In the genomic region with DNA sequence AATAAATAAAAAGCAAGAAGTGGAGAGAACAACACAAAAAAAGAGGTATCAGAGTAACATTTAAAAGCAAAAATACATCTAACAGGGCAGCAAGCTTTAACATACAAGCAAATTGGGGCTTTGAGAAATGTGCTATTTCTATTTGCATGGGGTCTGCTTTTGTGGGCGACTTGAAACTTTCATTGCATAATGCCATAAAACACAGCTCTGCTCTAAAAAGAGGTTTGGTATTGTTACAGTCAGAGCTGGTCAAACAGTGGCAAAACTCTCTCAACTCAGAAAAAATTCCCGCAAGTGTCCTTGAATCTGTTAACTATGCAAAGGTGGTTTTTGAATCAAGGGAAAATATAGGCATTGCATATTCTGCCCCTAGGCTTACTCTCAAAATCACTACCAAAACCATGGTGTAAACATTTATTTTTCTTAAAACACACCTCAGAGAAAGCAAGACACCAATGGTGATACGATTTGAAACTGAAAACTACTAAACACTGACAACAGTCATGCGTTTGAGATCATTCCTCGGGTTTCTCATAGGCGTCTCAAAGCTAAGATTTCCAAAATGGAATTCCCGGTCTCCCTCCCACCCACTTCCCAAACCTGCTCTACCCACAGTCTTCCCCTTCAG, we compare ENCODE assay signal across 27 cellular contexts. TPM values are rescaled to one million over a fixed set of nuclear protein-coding genes. Genes with fewer than 3 reads are reported as not detected.
A peak's percentile ranks its signal among the peaks of the same experiment; 100 is the strongest.
DNase-seq lines count a peak whose midpoint lies in the region; ATAC-seq and TF ChIP-seq lines count a peak whose summit lies in the region.
"Had no signal": no experiment of that assay in that cellular context is flagged by ENCODE, and none has a peak within 500 bp of the region (broad histone marks: within the 10 kb centered on the region; RNA-seq: fewer than 3 reads in every experiment).

No MANE protein-coding gene starts in this region.

- H3K4me1 Mint-ChIP-seq in stimulated activated naive B cell treated with anti-CD40 and anti-IgM and Interleukin-4, amounts not matched to agents 10 μg/mL and 1 μg/mL and 100 μg/mL, for 72 hours = no peaks in the 10 kb centered on the region
- H3K4me1 Mint-ChIP-seq in activated CD4-positive, alpha-beta T cell treated with anti-CD3 and anti-CD28 coated beads, Interleukin-2, amount 10 ng/mL, durations not matched to agents 7 days and 5 days = no peaks in the 10 kb centered on the region
- H3K4me1 Mint-ChIP-seq: CD4-positive, alpha-beta memory T cell had no signal

- H3K36me3 ChIP-seq in HEK293 (ENCODE audit: control insufficient read depth in 2 of 2, insufficient read depth in 1 of 2, low read length in 2 of 2) = no peaks in the 10 kb centered on the region
- no peaks in the 10 kb centered on the region for H3K36me3 ChIP-seq in KMS-11 (ENCODE audit: insufficient read depth)
- H3K36me3 ChIP-seq: BLaER1 treated with 17β-estradiol and CSF1 and Interleukin-3, amounts not matched to agents 10 nM and 100 nM had no signal

- CTCF ChIA-PET in HEK293 (lab: Yijun Ruan, JAX) = interaction anchor here (0.6 to 0.7 kb wide), 2 partner anchors 70 to 266 kb away, joined by 3 to 5 read pairs; no protein-coding TSS in a partner anchor
- CTCF ChIA-PET in activated CD4-positive, alpha-beta T cell treated with anti-CD3 and anti-CD28 coated beads, Interleukin-2, amount 10 ng/mL, durations not matched to agents 7 days and 5 days (lab: Charles Lee) = interaction anchor here (0.5 kb wide), 1 partner anchor 342 kb away, joined by 3 read pairs; no protein-coding TSS in a partner anchor

- H3K4me2 ChIP-seq in KMS-11 = peak overlapping the region; percentile 4; the same call in 1 of the 2 replicates
- H3K4me2 ChIP-seq: BLaER1 treated with 17β-estradiol and CSF1 and Interleukin-3, amounts not matched to agents 10 nM and 100 nM; SK-N-SH had no signal

- peaks cover 5 to 14% of the 10 kb centered on the region in 2 donors for H3K27me3 Mint-ChIP-seq in stimulated activated naive B cell treated with anti-CD40 and anti-IgM and Interleukin-4, amounts not matched to agents 10 μg/mL and 1 μg/mL and 100 μg/mL, for 72 hours
- peaks cover 18% of the 10 kb centered on the region for H3K27me3 Mint-ChIP-seq in activated CD4-positive, alpha-beta T cell treated with anti-CD3 and anti-CD28 coated beads, Interleukin-2, amount 10 ng/mL, durations not matched to agents 7 days and 5 days

- TF ChIP-seq CTCF in GM12865 (IDR thresholded peaks at IDR 0.05; ENCODE audit: insufficient read depth, low read depth, low read length, missing control alignments) (no peak), HEK293 (tag by site-specific recombination; IDR thresholded peaks at IDR 0.05) (no peak), KMS-11 (conservative IDR thresholded peaks at IDR 0.05; ENCODE audit: low read depth, low read length) (no peak)

- DNase-seq in GM12865 (ENCODE audit: low read depth) = peak; percentile 53
- no peak for DNase-seq in stimulated activated naive B cell treated with anti-CD40 and anti-IgM and Interleukin-4, amounts not matched to agents 10 μg/mL and 1 μg/mL and 100 μg/mL, for 72 hours
- DNase-seq in activated CD4-positive, alpha-beta T cell treated with anti-CD3 and anti-CD28 coated beads, Interleukin-2, amount 10 ng/mL, durations not matched to agents 7 days and 5 days = no peak
- DNase-seq in stimulated activated CD8-positive, alpha-beta memory T cell treated with anti-CD3 and anti-CD28 coated beads, Interleukin-4, amount 100 ng/mL, for 48 hours = no peak
- DNase-seq: ACHN; Calu3; CD4-positive, alpha-beta memory T cell; GOT3; KBM-7; NCI-H1092 treated with DMSO at 0.1 percent for 48 hours; NCI-H1436 treated with DMSO at 0.1 percent for 48 hours; NCI-H2029; NCI-H226; NCI-H510A treated with DMSO at 0.1 percent for 48 hours; NCI-H748 treated with DMSO at 0.1 percent for 48 hours; NK-92 treated with Interleukin-12 subunit alpha and Interleukin-12 subunit beta, amount 100 ng/mL, for 24 hours; SHP77 treated with DMSO at 0.1 percent for 48 hours; SK-N-SH had no signal

- no peaks in the 10 kb centered on the region for H3K9me3 ChIP-seq in HEK293 (ENCODE audit: control insufficient read depth, insufficient read depth, low read depth, low read length)
- H3K9me3 ChIP-seq: SK-N-SH had no signal

- ATAC-seq in GM19035 (IDR thresholded peaks at IDR 0.05; ENCODE audit: unreplicated experiment) (peak; percentile 52), HG02852 (IDR thresholded peaks at IDR 0.05; ENCODE audit: unreplicated experiment) (no peak)
- no peak for ATAC-seq in stimulated activated naive B cell treated with anti-CD40 and anti-IgM and Interleukin-4, amounts not matched to agents 10 μg/mL and 1 μg/mL and 100 μg/mL, for 72 hours (replicated peaks)
- ATAC-seq: HCT116 had no signal

- peaks cover 3% of the 10 kb centered on the region for H3K4me1 ChIP-seq in HEK293 (ENCODE audit: control insufficient read depth, insufficient read depth, low read length)
- H3K4me1 ChIP-seq in KMS-11 (ENCODE audit: low read depth, poor library complexity, severe bottlenecking) = peaks cover 11% of the 10 kb centered on the region

- H3K4me3 ChIP-seq in GM12865 (ENCODE audit: low read depth, low read length) = peak overlapping the region; percentile 5; the same call in 1 of the 2 replicates
- H3K4me3 ChIP-seq in HEK293 (ENCODE audit: low read depth, low read length) = no peak overlapping the region
- H3K4me3 ChIP-seq in KMS-11 (IDR thresholded peaks at IDR 0.05; ENCODE audit: insufficient read depth, low read depth, low read length) = no peak overlapping the region
- H3K4me3 ChIP-seq: BLaER1 treated with 17β-estradiol and CSF1 and Interleukin-3, amounts not matched to agents 10 nM and 100 nM had no signal

- POLR2A ChIA-PET in HEK293 (lab: Yijun Ruan, JAX) = no interaction called here
- POLR2A ChIA-PET in activated CD4-positive, alpha-beta T cell treated with anti-CD3 and anti-CD28 coated beads, Interleukin-2, amount 10 ng/mL, durations not matched to agents 7 days and 5 days (lab: Charles Lee) = no interaction called here

- peaks cover 0 to 2% of the 10 kb centered on the region in 2 donors for H3K9me3 Mint-ChIP-seq in stimulated activated naive B cell treated with anti-CD40 and anti-IgM and Interleukin-4, amounts not matched to agents 10 μg/mL and 1 μg/mL and 100 μg/mL, for 72 hours
- H3K9me3 Mint-ChIP-seq in activated CD4-positive, alpha-beta T cell treated with anti-CD3 and anti-CD28 coated beads, Interleukin-2, amount 10 ng/mL, durations not matched to agents 7 days and 5 days = peaks cover 2% of the 10 kb centered on the region
- H3K9me3 Mint-ChIP-seq: T-helper 2 cell treated with Interferon-gamma antibody and Interleukin-4, amounts not matched to agents 5 μg/mL and 100 μg/mL, for 36 hours had no signal

- no peak overlapping the region for H3K4me3 Mint-ChIP-seq in stimulated activated naive B cell treated with anti-CD40 and anti-IgM and Interleukin-4, amounts not matched to agents 10 μg/mL and 1 μg/mL and 100 μg/mL, for 72 hours
- no peak overlapping the region for H3K4me3 Mint-ChIP-seq in activated CD4-positive, alpha-beta T cell treated with anti-CD3 and anti-CD28 coated beads, Interleukin-2, amount 10 ng/mL, durations not matched to agents 7 days and 5 days
- H3K4me3 Mint-ChIP-seq: CD4-positive, alpha-beta memory T cell; T-helper 2 cell treated with Interferon-gamma antibody and Interleukin-4, amounts not matched to agents 5 μg/mL and 100 μg/mL, for 36 hours had no signal

- H3K27me3 ChIP-seq in KMS-11 (ENCODE audit: insufficient read depth, low read depth) = no peaks in the 10 kb centered on the region

- H3K9ac ChIP-seq in KMS-11 = no peak overlapping the region
- H3K9ac ChIP-seq: BLaER1 treated with 17β-estradiol and CSF1 and Interleukin-3, amounts not matched to agents 10 nM and 100 nM; SK-N-SH had no signal

- H4K20me1 ChIP-seq in KMS-11 (ENCODE audit: insufficient read depth) = no peaks in the 10 kb centered on the region
- H4K20me1 ChIP-seq: BLaER1 treated with 17β-estradiol and CSF1 and Interleukin-3, amounts not matched to agents 10 nM and 100 nM had no signal

- H2AFZ ChIP-seq in KMS-11 (ENCODE audit: low read depth) = no peak overlapping the region

- H3K36me3 Mint-ChIP-seq in stimulated activated naive B cell treated with anti-CD40 and anti-IgM and Interleukin-4, amounts not matched to agents 10 μg/mL and 1 μg/mL and 100 μg/mL, for 72 hours = no peaks in the 10 kb centered on the region
- no peaks in the 10 kb centered on the region for H3K36me3 Mint-ChIP-seq in activated CD4-positive, alpha-beta T cell treated with anti-CD3 and anti-CD28 coated beads, Interleukin-2, amount 10 ng/mL, durations not matched to agents 7 days and 5 days (ENCODE audit: low read depth)
- H3K36me3 Mint-ChIP-seq: CD4-positive, alpha-beta memory T cell had no signal

- H3K27ac Mint-ChIP-seq in stimulated activated naive B cell treated with anti-CD40 and anti-IgM and Interleukin-4, amounts not matched to agents 10 μg/mL and 1 μg/mL and 100 μg/mL, for 72 hours = no peak overlapping the region
- H3K27ac Mint-ChIP-seq in activated CD4-positive, alpha-beta T cell treated with anti-CD3 and anti-CD28 coated beads, Interleukin-2, amount 10 ng/mL, durations not matched to agents 7 days and 5 days = no peak overlapping the region
- H3K27ac Mint-ChIP-seq: CD4-positive, alpha-beta memory T cell; T-helper 2 cell treated with Interferon-gamma antibody and Interleukin-4, amounts not matched to agents 5 μg/mL and 100 μg/mL, for 36 hours had no signal

- no peaks in the 10 kb centered on the region for H3K79me2 ChIP-seq in KMS-11 (ENCODE audit: insufficient read depth, low read depth)

- H3K27ac ChIP-seq in HEK293 (ENCODE audit: extremely low read depth, low read depth, low read length) (no peak overlapping the region), KMS-11 (no peak overlapping the region)
- H3K27ac ChIP-seq: 22Rv1; BLaER1 treated with 17β-estradiol and CSF1 and Interleukin-3, amounts not matched to agents 10 nM and 100 nM; RWPE1 had no signal

TF ChIP-seq in HEK293, 187 proteins besides CTCF, POLR2A, EP300 and RAD21 (continues in another document):
- TF ChIP-seq ZNF214 (tag by site-specific recombination; IDR thresholded peaks at IDR 0.05; ENCODE audit: borderline replicate concordance) (no peak), ZNF174 (tag by site-specific recombination; IDR thresholded peaks at IDR 0.05) (no peak), ZNF610 (tag by site-specific recombination; IDR thresholded peaks at IDR 0.05; ENCODE audit: borderline replicate concordance) (no peak), ZNF18 (tag by site-specific recombination; IDR thresholded peaks at IDR 0.05) (no peak)

RNA-seq across cellular contexts. Expression of gene RNF152, which starts 45.5 kb away (rescaled TPM):
- under 1 TPM; 0.17 to 0.50 TPM for total RNA-seq in activated CD4-positive, alpha-beta T cell treated with anti-CD3 and anti-CD28 coated beads, Interleukin-2, amount 10 ng/mL, durations not matched to agents 7 days and 5 days
